Comparison of ENCODE assay signal across 9 cellular contexts in genomic region chr6:45548657-45549515, GRCh38.
DNase-seq lines count a peak whose midpoint lies in the region; ATAC-seq and TF ChIP-seq lines count a peak whose summit lies in the region.
"Had no signal": no experiment of that assay in that cellular context is flagged by ENCODE, and none has a peak within 500 bp of the region (broad histone marks: within the 10 kb centered on the region; RNA-seq: fewer than 3 reads in every experiment).

No MANE protein-coding gene starts in this region.

- ATAC-seq in GM19397 (IDR thresholded peaks at IDR 0.05; ENCODE audit: unreplicated experiment), result peak; percentile 99
- peak; percentile 93 for ATAC-seq in HG03045 (IDR thresholded peaks at IDR 0.05; ENCODE audit: unreplicated experiment)

- H3K4me3 ChIP-seq in GM06990 (replicated peaks; ENCODE audit: low read depth, low read length) (no peak overlapping the region), SJSA1 (no peak overlapping the region)

- TF ChIP-seq CTCF in GM06990 (IDR thresholded peaks at IDR 0.05; ENCODE audit: insufficient read depth, low read length, poor library complexity, severe bottlenecking), result no peak

- peak overlapping the region; percentile 20 for H3K27ac ChIP-seq in SJSA1

- no peaks in the 10 kb centered on the region for H3K9me3 ChIP-seq in SJSA1 (replicated peaks)

- H3K4me1 ChIP-seq in SJSA1 (replicated peaks), result peaks cover 56% of the 10 kb centered on the region

- DNase-seq in GM06990 (ENCODE audit: extremely low read depth, insufficient read length) (peak; percentile 24), SJSA1 (ENCODE audit: low read depth in 1 of 2, low spot score in 2 of 2) (peak; percentile 78 to 92), RKO (ENCODE audit: low spot score) (no peak), NCI-H1417 (lab: John Stamatoyannopoulos, UW) (no peak), NCI-H187 (lab: John Stamatoyannopoulos, UW) (no peak), SW480 (ENCODE audit: low spot score) (no peak)
- DNase-seq: CD4-positive, alpha-beta T cell had no signal

- H3K36me3 ChIP-seq in GM06990 (ENCODE audit: control insufficient read depth, insufficient read depth, low read length), result no peaks in the 10 kb centered on the region
- H3K36me3 ChIP-seq in SJSA1, result peaks cover 13% of the 10 kb centered on the region

- H3K27me3 ChIP-seq in GM06990 (replicated peaks; ENCODE audit: control insufficient read depth, insufficient read depth, low read length), result no peaks in the 10 kb centered on the region; the same call in 1 of the 2 replicates
- H3K27me3 ChIP-seq in SJSA1 (replicated peaks), result no peaks in the 10 kb centered on the region

Comparison
In these comparisons a context has a peak if more than half of its experiments do, and no peak if none do; other contexts are left out.
1. DNase-seq: peak in GM06990 (single experiment) and SJSA1 (2 of 2); none in RKO (single experiment), NCI-H1417 (0 of 3), NCI-H187 (0 of 2) and SW480 (single experiment).